8 cellular contexts compared by ENCODE assay signal in genomic region chr6:150068173-150068785, GRCh38. TPM values are rescaled to one million over a fixed set of nuclear protein-coding genes. Genes with fewer than 3 reads are reported as not detected.
A peak's percentile ranks its signal among the peaks of the same experiment; 100 is the strongest.
DNase-seq lines count a peak whose midpoint lies in the region; FAIRE-seq and TF ChIP-seq lines count a peak whose summit lies in the region.

No MANE protein-coding gene starts in this region.

- H3K56ac ChIP-seq in mesendoderm (ENCODE audit: low read length), result peak overlapping the region; percentile 75

- no peak overlapping the region for H3K27ac ChIP-seq in A673 (ENCODE audit: low read depth, low read length, poor library complexity, severe bottlenecking)
- H3K27ac ChIP-seq in HUES48 (ENCODE audit: low read depth, low read length), result no peak overlapping the region
- peak overlapping the region; percentile 45 for H3K27ac ChIP-seq in brain microvascular endothelial cell
- H3K27ac ChIP-seq in mesendoderm (ENCODE audit: low read depth, low read length), result no peak overlapping the region
- H3K27ac ChIP-seq in substantia nigra (ENCODE audit: low read depth, low read length, poor library complexity, severe bottlenecking), result no peak overlapping the region

- H3K79me2 ChIP-seq in mesendoderm (ENCODE audit: control insufficient read depth, insufficient read depth, low read length), result no peaks in the 10 kb centered on the region

- POLR2A ChIA-PET in A673 (lab: Charles Lee; ENCODE audit: low non-redundant PET), result no interaction called here

- no peak overlapping the region for H2BK120ac ChIP-seq in mesendoderm (ENCODE audit: low read depth, low read length)

- H2BK5ac ChIP-seq in mesendoderm (ENCODE audit: low read length), result no peak overlapping the region

- H3K9ac ChIP-seq in HUES48 (ENCODE audit: low read depth, low read length) (no peak overlapping the region; the same call in 1 of the 2 replicates), mesendoderm (ENCODE audit: low read length) (peak overlapping the region; percentile 67)

- CTCF ChIA-PET in A673 (lab: Charles Lee), result interaction anchor here (0.5 to 1.2 kb wide), 2 partner anchors 13 to 61 kb away, joined by 3 to 4 read pairs; no protein-coding TSS in a partner anchor

- no peaks in the 10 kb centered on the region for H3K9me3 ChIP-seq in A673 (ENCODE audit: low read depth, low read length, poor library complexity, severe bottlenecking)
- no peaks in the 10 kb centered on the region for H3K9me3 ChIP-seq in HUES48 (ENCODE audit: control insufficient read depth, insufficient read depth, low read length)

- peak overlapping the region; percentile 56 for H3K4me2 ChIP-seq in mesendoderm (ENCODE audit: low read length)

- in situ Hi-C loops in brain microvascular endothelial cell (cut with HindIII; ENCODE audit: low pct_ligation_motif_present, low sequenced_read_pairs), result no loop called here

- H3K4ac ChIP-seq in mesendoderm (ENCODE audit: low read depth, low read length), result no peak overlapping the region

- FAIRE-seq in D721Med (lab: Jason Lieb, UNC), result no peak

- H3K27me3 ChIP-seq in A673 (replicated peaks; ENCODE audit: insufficient read depth, low read depth, low read length, poor library complexity) (no peaks in the 10 kb centered on the region), HUES48 (ENCODE audit: control insufficient read depth, insufficient read depth, low read length) (peaks cover 28% of the 10 kb centered on the region), brain microvascular endothelial cell (replicated peaks) (no peaks in the 10 kb centered on the region), mesendoderm (ENCODE audit: insufficient read depth, low read length, poor library complexity) (no peaks in the 10 kb centered on the region)

- H3K18ac ChIP-seq in mesendoderm (ENCODE audit: low read length), result peak overlapping the region; percentile 41

- H3K23ac ChIP-seq in mesendoderm (ENCODE audit: low read length), result no peak overlapping the region

- H3K79me1 ChIP-seq in mesendoderm (ENCODE audit: low read length), result no peaks in the 10 kb centered on the region

- no peak overlapping the region for H2BK15ac ChIP-seq in mesendoderm (replicated peaks; ENCODE audit: low read depth)

- TF ChIP-seq CTCF in A673 (conservative IDR thresholded peaks at IDR 0.05; ENCODE audit: low read depth, low read length) (no peak), brain microvascular endothelial cell (IDR thresholded peaks at IDR 0.05; ENCODE audit: low read depth, low read length, missing control alignments) (no peak), D721Med (IDR thresholded peaks at IDR 0.05; ENCODE audit: insufficient read depth, missing control alignments) (no peak)

- no peak overlapping the region for H4K5ac ChIP-seq in mesendoderm (ENCODE audit: low read length)

- DNase-seq in A673 (ENCODE audit: low spot score) (no peak), brain microvascular endothelial cell (no peak), mesendoderm (no peak), substantia nigra (lab: John Stamatoyannopoulos, UW) (no peak), midbrain (lab: John Stamatoyannopoulos, UW) (no peak), D721Med (ENCODE audit: insufficient read length, low spot score) (no peak)
- no peak for DNase-seq in stimulated activated CD4-positive, alpha-beta T cell treated with anti-CD3 and anti-CD28 coated beads, Interleukin-15, amount 100 ng/mL, for 24 hours

- no peak overlapping the region for H2AK5ac ChIP-seq in mesendoderm (ENCODE audit: low read length)

- no CpG with 5 or more reads among the region's 14 CpGs for WGBS in mesendoderm (ENCODE audit: extremely low coverage, insufficient coverage, low lambda C conversion rate)

- H4K8ac ChIP-seq in mesendoderm (ENCODE audit: low read depth, low read length), result no peak overlapping the region

- BruUV-seq in A673 (replicated peaks; lab: Mats Ljungman, UMichigan), result no TSS peak

- H3K36me3 ChIP-seq in A673 (ENCODE audit: insufficient read depth, low read length, poor library complexity, severe bottlenecking) (no peaks in the 10 kb centered on the region), HUES48 (ENCODE audit: control insufficient read depth, insufficient read depth, low read length) (no peaks in the 10 kb centered on the region), brain microvascular endothelial cell (replicated peaks) (no peaks in the 10 kb centered on the region), mesendoderm (ENCODE audit: control insufficient read depth, insufficient read depth, low read length) (no peaks in the 10 kb centered on the region)

- H3K4me3 ChIP-seq in A673 (ENCODE audit: low read depth, low read length, poor library complexity, severe bottlenecking), result peak overlapping the region; percentile 48
- peak overlapping the region; percentile 67 for H3K4me3 ChIP-seq in HUES48 (ENCODE audit: low read depth, low read length)
- H3K4me3 ChIP-seq in brain microvascular endothelial cell (ENCODE audit: low read depth, low read length), result peak overlapping the region; percentile 75
- H3K4me3 ChIP-seq in mesendoderm (ENCODE audit: low read length), result peak overlapping the region; percentile 53

- no peaks in the 10 kb centered on the region for H3K4me1 ChIP-seq in A673 (ENCODE audit: insufficient read depth, low read length, poor library complexity, severe bottlenecking)
- H3K4me1 ChIP-seq in HUES48 (ENCODE audit: control insufficient read depth, insufficient read depth, low read length), result no peaks in the 10 kb centered on the region
- H3K4me1 ChIP-seq in mesendoderm (ENCODE audit: control insufficient read depth, low read depth, low read length), result no peaks in the 10 kb centered on the region

- intact Hi-C loops in A673 (cut with micrococcal nuclease; ENCODE audit: unreplicated experiment), result no loop called here

RNA-seq across cellular contexts. Expression of gene ULBP3, which starts 0.6 kb away (rescaled TPM):
- total RNA-seq in A673 (2021), result 1.5 and 1.6 TPM in 2 replicates
- polyA plus RNA-seq in mesendoderm (2013, experiment 1 of 2), result 4.1 TPM
- 4.0 TPM for polyA plus RNA-seq in mesendoderm (2013, experiment 2 of 2)

RNA-seq across cellular contexts. Expression of gene RAET1L, which starts 42.9 kb away (rescaled TPM):
- not detected in 2 replicates for total RNA-seq in A673 (2021)
- polyA plus RNA-seq in mesendoderm (2013, experiment 1 of 2), result not detected
- not detected for polyA plus RNA-seq in mesendoderm (2013, experiment 2 of 2)
